8 cellular contexts compared by ENCODE assay signal in the genomic region with DNA sequence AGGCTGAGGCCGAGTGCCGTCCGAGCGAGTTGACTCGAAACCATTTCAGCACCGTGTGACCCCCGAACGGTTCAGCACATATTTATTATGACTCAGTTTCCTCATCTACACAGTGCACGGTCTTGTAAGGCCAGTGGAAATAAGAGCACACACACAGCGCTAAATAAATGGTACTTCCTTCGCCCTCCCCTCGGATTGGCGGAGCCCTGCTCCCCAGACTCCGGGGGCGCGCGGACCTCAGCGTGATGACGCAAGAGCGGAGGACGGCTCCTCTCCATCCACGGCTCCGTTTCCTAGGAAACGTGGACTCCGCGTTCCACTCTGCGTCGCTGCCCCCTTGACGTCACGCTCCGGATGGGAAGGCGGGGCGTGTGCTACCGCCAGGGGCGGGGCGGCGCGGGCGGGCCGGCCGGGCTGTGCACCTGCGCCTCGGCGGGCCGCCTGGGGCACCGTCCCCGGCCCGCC. TPM values are rescaled to one million over a fixed set of nuclear protein-coding genes. Genes with fewer than 3 reads are reported as not detected.
DNase-seq lines count a peak whose midpoint lies in the region; ATAC-seq and TF ChIP-seq lines count a peak whose summit lies in the region.

A gene with protein sequence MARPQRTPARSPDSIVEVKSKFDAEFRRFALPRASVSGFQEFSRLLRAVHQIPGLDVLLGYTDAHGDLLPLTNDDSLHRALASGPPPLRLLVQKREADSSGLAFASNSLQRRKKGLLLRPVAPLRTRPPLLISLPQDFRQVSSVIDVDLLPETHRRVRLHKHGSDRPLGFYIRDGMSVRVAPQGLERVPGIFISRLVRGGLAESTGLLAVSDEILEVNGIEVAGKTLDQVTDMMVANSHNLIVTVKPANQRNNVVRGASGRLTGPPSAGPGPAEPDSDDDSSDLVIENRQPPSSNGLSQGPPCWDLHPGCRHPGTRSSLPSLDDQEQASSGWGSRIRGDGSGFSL (plus strand): TSS at position 397 of the 465 bp plus-strand sequence. CDS start 79 bp downstream, outside the sequence.

- H3K27me3 ChIP-seq in PC-9 (ENCODE audit: insufficient read depth, low read depth): no peaks in the 10 kb centered on the region
- peaks cover 0 to 2% of the 10 kb centered on the region in 2 donors for H3K27me3 ChIP-seq in mucosa of rectum (ENCODE audit: control insufficient read depth in 2 of 2, insufficient read depth in 2 of 2, low read length in 2 of 2)

- H3K9me3 ChIP-seq in PC-9 (ENCODE audit: insufficient read depth, low read depth) (no peaks in the 10 kb centered on the region), mucosa of rectum (ENCODE audit: control insufficient read depth in 2 of 2, low read length in 2 of 2) (no peaks in the 10 kb centered on the region)

- H3K36me3 ChIP-seq in PC-9 (ENCODE audit: low read depth) (no peaks in the 10 kb centered on the region), mucosa of rectum (ENCODE audit: control insufficient read depth in 2 of 2, insufficient read depth in 2 of 2, low read length in 2 of 2) (peaks cover 4% of the 10 kb centered on the region in 2 donors)

- DNase-seq in DMS 273 (lab: John Stamatoyannopoulos, UW; ENCODE audit: unreplicated experiment): peak; percentile 99
- DNase-seq in Jurkat, Clone E6-1 (ENCODE audit: low read depth, low spot score): peak; percentile 97
- DNase-seq in PC-9: peak; percentile 79 to 87
- peak; percentile 90 for DNase-seq in activated T-cell treated with anti-CD3 and anti-CD28 coated beads, Interleukin-2, amount 50 U/mL, for 1 hour
- DNase-seq in epithelial cell of proximal tubule (ENCODE audit: low read depth): peak; percentile 40
- peak; percentile 76 to 92 for DNase-seq in stimulated activated CD8-positive, alpha-beta memory T cell treated with anti-CD3 and anti-CD28 coated beads, Interleukin-4, amount 100 ng/mL, for 4 hours (ENCODE audit: low read depth in 2 of 2, low spot score in 1 of 2)

- POLR2A ChIA-PET in PC-9 (lab: Charles Lee; ENCODE audit: unreplicated experiment): interaction anchor here (0.5 to 0.6 kb wide), 2 partner anchors 9 to 97 kb away, joined by 3 to 4 read pairs; no protein-coding TSS in a partner anchor

- H3K9me2 ChIP-seq in PC-9 (ENCODE audit: insufficient read depth): no peaks in the 10 kb centered on the region

- CTCF ChIA-PET in PC-9 (lab: Charles Lee): interaction anchor here (0.6 to 1.0 kb wide), 3 partner anchors 140 to 338 kb away, joined by 3 to 5 read pairs (median 3); no protein-coding TSS in a partner anchor

- peak within 1 kb of the TSS; percentile 88 to 95 for H3K9ac ChIP-seq in mucosa of rectum (ENCODE audit: low read depth in 1 of 2, low read length in 2 of 2)

- peak within 1 kb of the TSS; percentile 99 for H3K4me3 ChIP-seq in Jurkat, Clone E6-1 (ENCODE audit: low read length)
- H3K4me3 ChIP-seq in PC-9: peak within 1 kb of the TSS; percentile 97
- peak within 1 kb of the TSS; percentile 98 for H3K4me3 ChIP-seq in epithelial cell of proximal tubule (ENCODE audit: low read depth, low read length)
- peak within 1 kb of the TSS; percentile 97 to 99 for H3K4me3 ChIP-seq in mucosa of rectum (ENCODE audit: low read length in 2 of 2)

- H3K4me2 ChIP-seq in PC-9: peak within 1 kb of the TSS; percentile 90

- H3K27ac ChIP-seq in PC-9: peak within 1 kb of the TSS; percentile 52
- peak within 1 kb of the TSS; percentile 98 to 99 for H3K27ac ChIP-seq in mucosa of rectum (ENCODE audit: low read depth in 2 of 2, low read length in 2 of 2)

- H3F3A ChIP-seq in PC-9 (ENCODE audit: insufficient read depth, low read depth): peaks cover 9% of the 10 kb centered on the region

- peaks cover 8% of the 10 kb centered on the region for H3K79me2 ChIP-seq in PC-9 (ENCODE audit: low read depth)

- TSS peak; percentile 48 for BruUV-seq in PC-9 (replicated peaks; lab: Mats Ljungman, UMichigan)

- TF ChIP-seq CTCF in PC-9 (conservative IDR thresholded peaks at IDR 0.05) (no peak), epithelial cell of proximal tubule (conservative IDR thresholded peaks at IDR 0.05; ENCODE audit: low read depth, low read length) (no peak)

- ATAC-seq in GM21717 (IDR thresholded peaks at IDR 0.05; ENCODE audit: unreplicated experiment): peak; percentile 69

- no peaks in the 10 kb centered on the region for H4K20me1 ChIP-seq in PC-9 (ENCODE audit: insufficient read depth)

- intact Hi-C loops in PC-9 (cut with micrococcal nuclease; ENCODE audit: unreplicated experiment): loop anchor here (2.0 kb wide), 2 partner anchors 98 to 140 kb away; a partner anchor contains a TSS

- H2AFZ ChIP-seq in PC-9: peak within 1 kb of the TSS; percentile 100

- H3K4me1 ChIP-seq in PC-9 (replicated peaks; ENCODE audit: insufficient read depth) (peaks cover 7% of the 10 kb centered on the region), mucosa of rectum (ENCODE audit: control insufficient read depth in 2 of 2, insufficient read depth in 2 of 2, low read length in 2 of 2) (peaks cover 18 to 20% of the 10 kb centered on the region in 2 donors)

RNA-seq across cellular contexts. Expression of the gene that starts here (rescaled TPM):
- polyA plus RNA-seq in Jurkat, Clone E6-1 (2012; ENCODE audit: insufficient read depth, insufficient read length): 17.1 TPM
- total RNA-seq in PC-9 (2021): 4.4 and 8.1 TPM in 2 replicates
- 13.3 and 15.9 TPM in 2 replicates for total RNA-seq in epithelial cell of proximal tubule

Comparison
In these comparisons a context has a peak if more than half of its experiments do, and no peak if none do; other contexts are left out.
1. Peak in every context shown above with its lines: DNase-seq, ATAC-seq, H3K4me3 ChIP-seq and H3K27ac ChIP-seq.
2. DNase-seq: peak in every context shown above with its lines; median percentile 99 in DMS 273; 97 in Jurkat, Clone E6-1; 90 in activated T-cell treated with anti-CD3 and anti-CD28 coated beads, Interleukin-2, amount 50 U/mL, for 1 hour; 84 in stimulated activated CD8-positive, alpha-beta memory T cell treated with anti-CD3 and anti-CD28 coated beads, Interleukin-4, amount 100 ng/mL, for 4 hours; 83 in PC-9; 40 in epithelial cell of proximal tubule.